ENCODE assay signal across 21 cellular contexts in the genomic region with DNA sequence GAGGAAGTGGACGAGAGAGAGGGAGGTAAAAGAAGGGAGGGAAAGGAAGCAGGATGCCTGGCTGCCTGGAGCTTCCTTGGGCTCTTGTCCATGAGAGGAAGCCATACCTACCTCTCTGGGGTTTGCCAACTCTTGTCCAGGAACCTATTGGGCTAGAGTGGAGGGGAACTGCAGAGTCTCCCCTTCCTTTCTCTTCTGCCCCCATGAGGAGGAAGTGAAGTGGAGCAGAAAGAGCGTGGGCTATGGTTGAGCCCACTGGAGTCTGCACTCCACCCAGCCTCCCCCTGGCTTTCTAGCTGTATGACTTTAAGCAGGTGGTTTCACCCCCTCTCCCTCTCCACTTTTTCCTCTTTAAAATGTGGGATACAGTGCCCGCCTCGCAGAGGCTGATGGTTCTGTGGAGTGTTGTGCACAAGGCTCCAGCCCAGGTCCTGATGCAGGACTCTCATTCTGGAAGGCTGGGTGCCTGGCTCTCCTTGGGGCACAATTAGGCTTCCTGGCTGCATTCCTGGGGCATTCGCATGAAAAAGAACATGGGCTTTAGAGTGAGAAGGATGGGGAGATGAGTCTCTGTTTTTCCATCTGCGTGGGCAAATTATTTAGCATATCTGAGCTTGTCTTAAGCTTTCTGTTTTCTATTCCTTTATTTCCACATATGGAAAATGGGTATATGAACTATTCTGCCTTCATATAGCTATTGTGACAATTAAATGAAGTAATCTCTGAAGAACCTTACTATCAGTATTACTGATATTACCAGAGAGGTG.
"Had no signal": no experiment of that assay in that cellular context is flagged by ENCODE, and none has a peak within 500 bp of the region (broad histone marks: within the 10 kb centered on the region; RNA-seq: fewer than 3 reads in every experiment).

No MANE protein-coding gene starts in this region.

- H3K9ac ChIP-seq: KMS-11 had no signal

- H3K36me3 Mint-ChIP-seq: activated CD4-positive, alpha-beta memory T cell treated with anti-CD3 and anti-CD28 coated beads for 36 hours; activated naive CD4-positive, alpha-beta T cell treated with anti-CD3 and anti-CD28 coated beads, Interleukin-2, amount 10 ng/mL, durations not matched to agents 7 days and 5 days; activated naive CD8-positive, alpha-beta T cell treated with anti-CD3 and anti-CD28 coated beads for 36 hours had no signal

- ATAC-seq: PC-3, SK-N-SH treated with all-trans-retinoic acid at 6 μM for 48 hours had no signal

- H3K27ac ChIP-seq: brain microvascular endothelial cell, KMS-11, SJSA1 had no signal

- H3K4me1 Mint-ChIP-seq: activated naive CD4-positive, alpha-beta T cell treated with anti-CD3 and anti-CD28 coated beads, Interleukin-2, amount 10 ng/mL, durations not matched to agents 7 days and 5 days; activated naive CD8-positive, alpha-beta T cell treated with anti-CD3 and anti-CD28 coated beads for 36 hours had no signal

- H3K36me3 ChIP-seq: brain microvascular endothelial cell, MG63, SJSA1 had no signal

- H3K27me3 ChIP-seq: brain microvascular endothelial cell, MG63 had no signal

- DNase-seq: activated CD4-positive, alpha-beta memory T cell treated with anti-CD3 and anti-CD28 coated beads for 36 hours; activated CD4-positive, alpha-beta T cell treated with anti-CD3 and anti-CD28 coated beads, Interleukin-2, amount 10 ng/mL, durations not matched to agents 7 days and 5 days; activated CD4-positive, CD25-positive, alpha-beta regulatory T cell; activated CD8-positive, alpha-beta memory T cell treated with anti-CD3 and anti-CD28 coated beads for 24 hours; activated gamma-delta T cell treated with Interleukin-2 at 50 U/mL for 16 hours; activated naive CD4-positive, alpha-beta T cell treated with anti-CD3 and anti-CD28 coated beads, Interleukin-2, amount 10 ng/mL, durations not matched to agents 7 days and 5 days; activated naive CD8-positive, alpha-beta T cell treated with anti-CD3 and anti-CD28 coated beads for 36 hours; activated T-cell treated with anti-CD3 and anti-CD28 coated beads, Interleukin-2, amount 50 U/mL, for 48 hours; brain microvascular endothelial cell; MG63; NCI-H187; NCI-H446; NCI-H524; PC-3; SHP77; SW 1271 had no signal

- H3K4me1 ChIP-seq: SJSA1 had no signal

- FAIRE-seq: RCC 7860 had no signal

- H3K4me3 Mint-ChIP-seq: activated CD4-positive, alpha-beta memory T cell treated with anti-CD3 and anti-CD28 coated beads for 36 hours; activated CD4-positive, alpha-beta T cell treated with anti-CD3 and anti-CD28 coated beads, Interleukin-2, amount 10 ng/mL, durations not matched to agents 7 days and 5 days; activated naive CD4-positive, alpha-beta T cell treated with anti-CD3 and anti-CD28 coated beads, Interleukin-2, amount 10 ng/mL, durations not matched to agents 7 days and 5 days; activated naive CD8-positive, alpha-beta T cell treated with anti-CD3 and anti-CD28 coated beads for 36 hours had no signal

- H3K4me2 ChIP-seq: KMS-11 had no signal

- H3K4me3 ChIP-seq: MG63, SJSA1 had no signal

- H3K9me3 Mint-ChIP-seq: activated CD4-positive, alpha-beta memory T cell treated with anti-CD3 and anti-CD28 coated beads for 36 hours; activated CD4-positive, alpha-beta T cell treated with anti-CD3 and anti-CD28 coated beads, Interleukin-2, amount 10 ng/mL, durations not matched to agents 7 days and 5 days; activated naive CD4-positive, alpha-beta T cell treated with anti-CD3 and anti-CD28 coated beads, Interleukin-2, amount 10 ng/mL, durations not matched to agents 7 days and 5 days; activated naive CD8-positive, alpha-beta T cell treated with anti-CD3 and anti-CD28 coated beads for 36 hours; activated T-helper 2 cell treated with anti-CD3 and anti-CD28 coated beads, Interferon-gamma antibody, Interleukin-2, Interleukin-4, amounts not matched to agents 10 μg/mL and 5 μg/mL and 100 μg/mL, durations not matched to agents 14 hours and 24 hours and 36 hours had no signal

- H3K27ac Mint-ChIP-seq: activated CD4-positive, alpha-beta memory T cell treated with anti-CD3 and anti-CD28 coated beads for 36 hours; activated CD4-positive, alpha-beta T cell treated with anti-CD3 and anti-CD28 coated beads, Interleukin-2, amount 10 ng/mL, durations not matched to agents 7 days and 5 days; activated naive CD4-positive, alpha-beta T cell treated with anti-CD3 and anti-CD28 coated beads, Interleukin-2, amount 10 ng/mL, durations not matched to agents 7 days and 5 days; activated naive CD8-positive, alpha-beta T cell treated with anti-CD3 and anti-CD28 coated beads for 36 hours; activated T-helper 2 cell treated with anti-CD3 and anti-CD28 coated beads, Interferon-gamma antibody, Interleukin-2, Interleukin-4, amounts not matched to agents 10 μg/mL and 5 μg/mL and 100 μg/mL, durations not matched to agents 14 hours and 24 hours and 36 hours had no signal

- H3K9me3 ChIP-seq: MG63, SJSA1 had no signal
